In genomic region chr2:161165266-161165665, GRCh38 we compare ENCODE assay signal across 12 cellular contexts. TPM values are rescaled to one million over a fixed set of nuclear protein-coding genes. Genes with fewer than 3 reads are reported as not detected.
DNase-seq lines count a peak whose midpoint lies in the region; ATAC-seq and TF ChIP-seq lines count a peak whose summit lies in the region.
"Had no signal": no experiment of that assay in that cellular context is flagged by ENCODE, and none has a peak within 500 bp of the region (broad histone marks: within the 10 kb centered on the region; RNA-seq: fewer than 3 reads in every experiment).

No MANE protein-coding gene starts in this region.

- peaks cover 0 to 32% (median 4%) of the 10 kb centered on the region in 11 experiments; a peak in 7 of 22 replicates for H4K20me1 ChIP-seq in BLaER1 treated with 17β-estradiol and CSF1 and Interleukin-3, amounts not matched to agents 10 nM and 100 nM
- H4K20me1 ChIP-seq in KMS-11 (ENCODE audit: insufficient read depth), result no peaks in the 10 kb centered on the region

- no peaks in the 10 kb centered on the region for H3K27me3 ChIP-seq in BLaER1 treated with 17β-estradiol and CSF1 and Interleukin-3, amounts not matched to agents 10 nM and 100 nM
- no peaks in the 10 kb centered on the region for H3K27me3 ChIP-seq in KMS-11 (ENCODE audit: insufficient read depth, low read depth)
- H3K27me3 ChIP-seq in brain microvascular endothelial cell (replicated peaks), result no peaks in the 10 kb centered on the region
- no peaks in the 10 kb centered on the region for H3K27me3 ChIP-seq in right cardiac atrium (ENCODE audit: control insufficient read depth, insufficient read depth)

- TF ChIP-seq CTCF in KMS-11 (conservative IDR thresholded peaks at IDR 0.05; ENCODE audit: low read depth, low read length), result no peak
- TF ChIP-seq CTCF in brain microvascular endothelial cell (IDR thresholded peaks at IDR 0.05; ENCODE audit: low read depth, low read length, missing control alignments), result no peak
- no peak for TF ChIP-seq CTCF in natural killer cell (IDR thresholded peaks at IDR 0.05)

- peak overlapping the region in 9 of 11 experiments; percentile 24 to 86 (median 69); a peak in 16 of 22 replicates for H3K27ac ChIP-seq in BLaER1 treated with 17β-estradiol and CSF1 and Interleukin-3, amounts not matched to agents 10 nM and 100 nM
- H3K27ac ChIP-seq in KMS-11, result peak overlapping the region; percentile 96
- H3K27ac ChIP-seq in brain microvascular endothelial cell, result peak overlapping the region; percentile 29
- no peak overlapping the region for H3K27ac ChIP-seq in right cardiac atrium (ENCODE audit: low read length)

- peak overlapping the region in 8 of 11 experiments; percentile 29 to 86 (median 70); a peak in 15 of 22 replicates for H3K4me2 ChIP-seq in BLaER1 treated with 17β-estradiol and CSF1 and Interleukin-3, amounts not matched to agents 10 nM and 100 nM
- H3K4me2 ChIP-seq in KMS-11, result peak overlapping the region; percentile 59

- no peak for ATAC-seq in natural killer cell
- no peak for ATAC-seq in right cardiac atrium
- ATAC-seq in activated CD4-positive, CD25-positive, alpha-beta regulatory T cell treated with anti-CD3 and anti-CD28 coated beads, Interleukin-2, amount 50 U/mL, for 24 hours, result no peak

- DNase-seq in brain microvascular endothelial cell (no peak), natural killer cell (no peak), right cardiac atrium (no peak), NCI-H2196 (lab: John Stamatoyannopoulos, UW; ENCODE audit: unreplicated experiment) (no peak), epidermal melanocyte (ENCODE audit: insufficient read length, low spot score) (no peak)
- DNase-seq: NCI-H1930; Right ventricle myocardium superior; stimulated activated CD4-positive, alpha-beta T cell treated with anti-CD3 and anti-CD28 coated beads, Interleukin-4, amount 100 ng/mL, for 4 hours had no signal

- peaks cover 12 to 88% (median 62%) of the 10 kb centered on the region in 10 experiments for H3K4me1 ChIP-seq in BLaER1 treated with 17β-estradiol and CSF1 and Interleukin-3, amounts not matched to agents 10 nM and 100 nM
- H3K4me1 ChIP-seq in KMS-11 (ENCODE audit: low read depth, poor library complexity, severe bottlenecking), result peaks cover 77% of the 10 kb centered on the region
- H3K4me1 ChIP-seq in right cardiac atrium (ENCODE audit: control insufficient read depth, insufficient read depth, low read length), result peaks cover 2% of the 10 kb centered on the region

- peaks cover 47% of the 10 kb centered on the region; the same call in 1 of the 2 replicates for H3K79me2 ChIP-seq in KMS-11 (ENCODE audit: insufficient read depth, low read depth)

- no peaks in the 10 kb centered on the region for H3K36me3 Mint-ChIP-seq in natural killer cell

- no peaks in the 10 kb centered on the region for H3K9me3 Mint-ChIP-seq in natural killer cell
- H3K9me3 Mint-ChIP-seq: neural crest cell had no signal

- peak overlapping the region in 3 of 10 experiments; percentile 6 to 20 (median 7); a peak in 7 of 20 replicates for H3K4me3 ChIP-seq in BLaER1 treated with 17β-estradiol and CSF1 and Interleukin-3, amounts not matched to agents 10 nM and 100 nM
- H3K4me3 ChIP-seq in KMS-11 (IDR thresholded peaks at IDR 0.05; ENCODE audit: insufficient read depth, low read depth, low read length), result no peak overlapping the region
- H3K4me3 ChIP-seq in brain microvascular endothelial cell (ENCODE audit: low read depth, low read length), result no peak overlapping the region
- no peak overlapping the region for H3K4me3 ChIP-seq in right cardiac atrium (ENCODE audit: low read length)

- H3K9ac ChIP-seq in BLaER1 treated with 17β-estradiol and CSF1 and Interleukin-3, amounts not matched to agents 10 nM and 100 nM, result peak overlapping the region in 7 of 11 experiments; percentile 0 to 66 (median 40); a peak in 10 of 22 replicates
- H3K9ac ChIP-seq in KMS-11, result no peak overlapping the region

- peaks cover 0 to 27% (median 3%) of the 10 kb centered on the region in 11 experiments; a peak in 7 of 22 replicates for H3K9me3 ChIP-seq in BLaER1 treated with 17β-estradiol and CSF1 and Interleukin-3, amounts not matched to agents 10 nM and 100 nM (replicated peaks in 1 of 11)
- H3K9me3 ChIP-seq in right cardiac atrium (ENCODE audit: control insufficient read depth, low read length), result no peaks in the 10 kb centered on the region

- no peak overlapping the region for H2AFZ ChIP-seq in KMS-11 (ENCODE audit: low read depth)

- H3K4me3 Mint-ChIP-seq in natural killer cell, result peak overlapping the region; percentile 25
- H3K4me3 Mint-ChIP-seq: neural crest cell had no signal

- in situ Hi-C loops in brain microvascular endothelial cell (cut with HindIII; ENCODE audit: low pct_ligation_motif_present, low sequenced_read_pairs), result no loop called here

- no peaks in the 10 kb centered on the region for H3K27me3 Mint-ChIP-seq in natural killer cell (ENCODE audit: low read depth in 2 of 2)

- intact Hi-C loops in natural killer cell (cut with micrococcal nuclease) (no loop called here), right cardiac atrium (cut with DNase I) (no loop called here)

- peaks cover 65 to 69% of the 10 kb centered on the region in 2 donors for H3K4me1 Mint-ChIP-seq in natural killer cell

- H3K27ac Mint-ChIP-seq in natural killer cell, result peak overlapping the region in 1 of 2 donors; percentile 81

- peaks cover 29 to 75% (median 54%) of the 10 kb centered on the region in 11 experiments for H3K36me3 ChIP-seq in BLaER1 treated with 17β-estradiol and CSF1 and Interleukin-3, amounts not matched to agents 10 nM and 100 nM
- H3K36me3 ChIP-seq in KMS-11 (ENCODE audit: insufficient read depth) (no peaks in the 10 kb centered on the region; the same call in 1 of the 2 replicates), brain microvascular endothelial cell (replicated peaks) (peaks cover 14% of the 10 kb centered on the region)

RNA-seq across cellular contexts. Expression of gene TANK, which starts 5.0 kb away (rescaled TPM):
- total RNA-seq in natural killer cell (100 to 1,000 TPM in 1 of 3 donors, 10 to 100 TPM in 2; 68.9 to 121 (median 76.1) TPM), right cardiac atrium (10 to 100 TPM; 26.4 to 40.9 (median 28.8) TPM)
- polyA plus RNA-seq in right cardiac atrium, result 24.1 TPM
